Comparison of ENCODE assay signal across 10 cellular contexts in the genomic region with DNA sequence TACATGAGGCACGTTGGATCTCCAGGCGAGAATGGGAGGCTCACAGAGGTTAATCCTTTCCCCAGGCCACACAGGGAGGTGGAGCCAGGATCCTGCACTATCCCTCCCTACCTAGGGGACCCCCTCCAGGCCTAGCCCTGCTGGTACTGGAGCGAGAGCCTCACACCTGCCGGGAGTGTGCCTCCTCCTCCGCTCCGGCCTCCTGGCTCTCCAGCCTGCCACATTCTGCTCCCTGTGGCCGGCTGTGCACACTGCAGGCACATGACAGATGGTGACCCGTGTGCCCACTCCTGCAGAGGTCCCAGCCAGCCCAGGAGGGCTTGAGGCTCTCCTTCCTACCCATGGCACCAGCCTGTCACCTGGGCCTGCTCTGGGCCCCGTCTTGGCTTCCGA.
DNase-seq lines count a peak whose midpoint lies in the region; ATAC-seq lines count a peak whose summit lies in the region.
"Had no signal": no experiment of that assay in that cellular context is flagged by ENCODE, and none has a peak within 500 bp of the region (broad histone marks: within the 10 kb centered on the region; RNA-seq: fewer than 3 reads in every experiment).

No MANE protein-coding gene starts in this region.

- H3K9ac ChIP-seq in skeletal muscle tissue (ENCODE audit: low read depth in 1 of 3, low read length in 3 of 3) = peak overlapping the region in 2 of 3 donors; percentile 6 to 73

- peak overlapping the region; percentile 64 for H3K27ac ChIP-seq in skeletal muscle tissue (ENCODE audit: low read depth, low read length)

- CTCF ChIA-PET in activated CD4-positive, alpha-beta memory T cell treated with anti-CD3 and anti-CD28 coated beads for 36 hours (lab: Charles Lee) = no interaction called here

- peaks cover 9% of the 10 kb centered on the region for H3K36me3 Mint-ChIP-seq in effector memory CD8-positive, alpha-beta T cell (ENCODE audit: insufficient read depth)
- H3K36me3 Mint-ChIP-seq in activated CD4-positive, alpha-beta memory T cell treated with anti-CD3 and anti-CD28 coated beads for 36 hours = no peaks in the 10 kb centered on the region
- no peaks in the 10 kb centered on the region for H3K36me3 Mint-ChIP-seq in activated CD4-positive, alpha-beta T cell treated with anti-CD3 and anti-CD28 coated beads, Interleukin-2, amount 10 ng/mL, durations not matched to agents 24 days and 14 days (ENCODE audit: low read depth)

- no peak overlapping the region for H3K4me3 Mint-ChIP-seq in effector memory CD8-positive, alpha-beta T cell
- no peak overlapping the region for H3K4me3 Mint-ChIP-seq in activated CD4-positive, alpha-beta memory T cell treated with anti-CD3 and anti-CD28 coated beads for 36 hours
- H3K4me3 Mint-ChIP-seq in activated CD4-positive, alpha-beta T cell treated with anti-CD3 and anti-CD28 coated beads, Interleukin-2, amount 10 ng/mL, durations not matched to agents 24 days and 14 days = no peak overlapping the region
- H3K4me3 Mint-ChIP-seq: CD4-positive, alpha-beta T cell had no signal

- no peaks in the 10 kb centered on the region for H3K4me1 Mint-ChIP-seq in effector memory CD8-positive, alpha-beta T cell (ENCODE audit: low read depth in 2 of 2)
- H3K4me1 Mint-ChIP-seq in activated CD4-positive, alpha-beta memory T cell treated with anti-CD3 and anti-CD28 coated beads for 36 hours (ENCODE audit: low read depth) = no peaks in the 10 kb centered on the region
- no peaks in the 10 kb centered on the region for H3K4me1 Mint-ChIP-seq in activated CD4-positive, alpha-beta T cell treated with anti-CD3 and anti-CD28 coated beads, Interleukin-2, amount 10 ng/mL, durations not matched to agents 24 days and 14 days

- no peaks in the 10 kb centered on the region for H3K27me3 Mint-ChIP-seq in effector memory CD8-positive, alpha-beta T cell
- H3K27me3 Mint-ChIP-seq in activated CD4-positive, alpha-beta memory T cell treated with anti-CD3 and anti-CD28 coated beads for 36 hours = no peaks in the 10 kb centered on the region
- no peaks in the 10 kb centered on the region for H3K27me3 Mint-ChIP-seq in activated CD4-positive, alpha-beta T cell treated with anti-CD3 and anti-CD28 coated beads, Interleukin-2, amount 10 ng/mL, durations not matched to agents 24 days and 14 days
- H3K27me3 Mint-ChIP-seq: CD4-positive, alpha-beta T cell had no signal

- no peaks in the 10 kb centered on the region for H3K9me3 Mint-ChIP-seq in effector memory CD8-positive, alpha-beta T cell
- H3K9me3 Mint-ChIP-seq in activated CD4-positive, alpha-beta memory T cell treated with anti-CD3 and anti-CD28 coated beads for 36 hours = no peaks in the 10 kb centered on the region
- H3K9me3 Mint-ChIP-seq in activated CD4-positive, alpha-beta T cell treated with anti-CD3 and anti-CD28 coated beads, Interleukin-2, amount 10 ng/mL, durations not matched to agents 24 days and 14 days = no peaks in the 10 kb centered on the region
- H3K9me3 Mint-ChIP-seq: CD4-positive, alpha-beta T cell had no signal

- intact Hi-C loops in activated CD4-positive, alpha-beta memory T cell treated with anti-CD3 and anti-CD28 coated beads for 36 hours (cut with micrococcal nuclease) = no loop called here
- intact Hi-C loops in activated CD4-positive, alpha-beta T cell treated with anti-CD3 and anti-CD28 coated beads, Interleukin-2, amount 10 ng/mL, durations not matched to agents 24 days and 14 days (cut with micrococcal nuclease) = no loop called here

- H3K9me3 ChIP-seq in skeletal muscle tissue (ENCODE audit: control insufficient read depth in 3 of 3, low read length in 3 of 3) = no peaks in the 10 kb centered on the region

- H3K4me1 ChIP-seq in skeletal muscle tissue (ENCODE audit: control insufficient read depth in 3 of 3, insufficient read depth in 3 of 3, low read length in 3 of 3) = peaks cover 73 to 96% (median 84%) of the 10 kb centered on the region in 3 donors

- no peak overlapping the region for H3K27ac Mint-ChIP-seq in effector memory CD8-positive, alpha-beta T cell
- no peak overlapping the region for H3K27ac Mint-ChIP-seq in activated CD4-positive, alpha-beta memory T cell treated with anti-CD3 and anti-CD28 coated beads for 36 hours
- H3K27ac Mint-ChIP-seq in activated CD4-positive, alpha-beta T cell treated with anti-CD3 and anti-CD28 coated beads, Interleukin-2, amount 10 ng/mL, durations not matched to agents 24 days and 14 days = no peak overlapping the region
- H3K27ac Mint-ChIP-seq: CD4-positive, alpha-beta T cell had no signal

- H3K4me3 ChIP-seq in skeletal muscle tissue (ENCODE audit: low read length in 3 of 3) = no peak overlapping the region

- H3K36me3 ChIP-seq in skeletal muscle tissue (ENCODE audit: control insufficient read depth in 3 of 3, insufficient read depth in 3 of 3, low read length in 3 of 3) = peaks cover 11 to 41% (median 38%) of the 10 kb centered on the region in 3 donors

- POLR2A ChIA-PET in activated CD4-positive, alpha-beta memory T cell treated with anti-CD3 and anti-CD28 coated beads for 36 hours (lab: Charles Lee) = no interaction called here

- no peaks in the 10 kb centered on the region for H3K27me3 ChIP-seq in skeletal muscle tissue (ENCODE audit: control insufficient read depth in 3 of 3, insufficient read depth in 3 of 3, low read length in 3 of 3)

- ATAC-seq in effector memory CD8-positive, alpha-beta T cell (replicated peaks) = peak; percentile 33

- DNase-seq in SHP77 (lab: John Stamatoyannopoulos, UW) = peak; percentile 23 to 61
- DNase-seq in SHP77 treated with DMSO at 0.1 percent for 48 hours (lab: John Stamatoyannopoulos, UW) = no peak
- peak; percentile 4 for DNase-seq in NCI-H748 treated with DMSO at 0.1 percent for 48 hours (lab: John Stamatoyannopoulos, UW)
- no peak for DNase-seq in effector memory CD8-positive, alpha-beta T cell
- no peak for DNase-seq in activated CD4-positive, alpha-beta memory T cell treated with anti-CD3 and anti-CD28 coated beads for 36 hours
- DNase-seq in activated CD4-positive, alpha-beta T cell treated with anti-CD3 and anti-CD28 coated beads, Interleukin-2, amount 10 ng/mL, durations not matched to agents 24 days and 14 days = no peak
- DNase-seq in dedifferentiated amniotic fluid mesenchymal stem cell (ENCODE audit: extremely low spot score) = no peak
- DNase-seq: CD4-positive, alpha-beta T cell; cortex of kidney had no signal

Comparison
In these comparisons a context has a peak if more than half of its experiments do, and no peak if none do; other contexts are left out.
1. DNase-seq: peak in SHP77 (2 of 2) and NCI-H748 treated with DMSO at 0.1 percent for 48 hours (single experiment); none in SHP77 treated with DMSO at 0.1 percent for 48 hours (single experiment), effector memory CD8-positive, alpha-beta T cell (0 of 3), activated CD4-positive, alpha-beta memory T cell treated with anti-CD3 and anti-CD28 coated beads for 36 hours (single experiment), activated CD4-positive, alpha-beta T cell treated with anti-CD3 and anti-CD28 coated beads, Interleukin-2, amount 10 ng/mL, durations not matched to agents 24 days and 14 days (single experiment) and dedifferentiated amniotic fluid mesenchymal stem cell (single experiment).